1 cellular context compared by ENCODE assay signal in genomic region chr2:200752332-200752731, GRCh38.
TF ChIP-seq lines count a peak whose summit lies in the region.

No MANE protein-coding gene starts in this region.

TF ChIP-seq in HCT116, 20 proteins besides CTCF, POLR2A, EP300 and RAD21 (continued from another document):
- TF ChIP-seq, protein P1, sequence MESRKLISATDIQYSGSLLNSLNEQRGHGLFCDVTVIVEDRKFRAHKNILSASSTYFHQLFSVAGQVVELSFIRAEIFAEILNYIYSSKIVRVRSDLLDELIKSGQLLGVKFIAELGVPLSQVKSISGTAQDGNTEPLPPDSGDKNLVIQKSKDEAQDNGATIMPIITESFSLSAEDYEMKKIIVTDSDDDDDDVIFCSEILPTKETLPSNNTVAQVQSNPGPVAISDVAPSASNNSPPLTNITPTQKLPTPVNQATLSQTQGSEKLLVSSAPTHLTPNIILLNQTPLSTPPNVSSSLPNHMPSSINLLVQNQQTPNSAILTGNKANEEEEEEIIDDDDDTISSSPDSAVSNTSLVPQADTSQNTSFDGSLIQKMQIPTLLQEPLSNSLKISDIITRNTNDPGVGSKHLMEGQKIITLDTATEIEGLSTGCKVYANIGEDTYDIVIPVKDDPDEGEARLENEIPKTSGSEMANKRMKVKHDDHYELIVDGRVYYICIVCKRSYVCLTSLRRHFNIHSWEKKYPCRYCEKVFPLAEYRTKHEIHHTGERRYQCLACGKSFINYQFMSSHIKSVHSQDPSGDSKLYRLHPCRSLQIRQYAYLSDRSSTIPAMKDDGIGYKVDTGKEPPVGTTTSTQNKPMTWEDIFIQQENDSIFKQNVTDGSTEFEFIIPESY (IDR thresholded peaks at IDR 0.05; ENCODE audit: extremely low read depth, insufficient replicate concordance, low read length), result no peak
- TF ChIP-seq CBX3 (IDR thresholded peaks at IDR 0.05; ENCODE audit: low read depth) (no peak), POLR2AphosphoS5 (IDR thresholded peaks at IDR 0.05; ENCODE audit: low read depth, low read length) (no peak), EZH2phosphoT487 (IDR thresholded peaks at IDR 0.05; ENCODE audit: borderline replicate concordance) (no peak), YY1 (IDR thresholded peaks at IDR 0.05; ENCODE audit: extremely low read depth, insufficient replicate concordance, low read depth, low read length) (no peak)
